ENCODE assay signal across 12 cellular contexts in genomic region chr21:46056450-46056903, GRCh38. TPM values are rescaled to one million over a fixed set of nuclear protein-coding genes. Genes with fewer than 3 reads are reported as not detected.
DNase-seq lines count a peak whose midpoint lies in the region; ATAC-seq and TF ChIP-seq lines count a peak whose summit lies in the region.
"Had no signal": no experiment of that assay in that cellular context is flagged by ENCODE, and none has a peak within 500 bp of the region (broad histone marks: within the 10 kb centered on the region; RNA-seq: fewer than 3 reads in every experiment).

No MANE protein-coding gene starts in this region.

- H3K4me3 Mint-ChIP-seq in activated naive CD8-positive, alpha-beta T cell treated with anti-CD3 and anti-CD28 coated beads for 36 hours: peak overlapping the region; percentile 4
- no peak overlapping the region for H3K4me3 Mint-ChIP-seq in natural killer cell

- WGBS in heart right ventricle, 2 donors: 39 to 44% methylated on average over 26 of the region's 26 CpGs

- intact Hi-C loops in heart right ventricle (cut with DNase I): loop anchor here in 1 of 10 donors (5.0 kb wide), 1 partner anchor 74 kb away; the partner anchor contains the start of gene COL6A1
- intact Hi-C loops in natural killer cell (cut with micrococcal nuclease): no loop called here

- H3K27me3 Mint-ChIP-seq in activated naive CD8-positive, alpha-beta T cell treated with anti-CD3 and anti-CD28 coated beads for 36 hours: peaks cover 7% of the 10 kb centered on the region
- H3K27me3 Mint-ChIP-seq in natural killer cell (ENCODE audit: low read depth in 2 of 2): peaks cover 14 to 19% of the 10 kb centered on the region in 2 donors

- peak overlapping the region; percentile 62 for H3K9ac ChIP-seq in rectal smooth muscle tissue (ENCODE audit: low read length)

- peaks cover 0 to 6% (median 0%) of the 10 kb centered on the region in 11 donors for H3K9me3 ChIP-seq in heart right ventricle

- TF ChIP-seq CTCF in AG09319 (IDR thresholded peaks at IDR 0.05; ENCODE audit: low read depth, low read length) (no peak), heart right ventricle (IDR thresholded peaks at IDR 0.05) (no peak), natural killer cell (IDR thresholded peaks at IDR 0.05) (no peak)

- H3K4me1 ChIP-seq in heart right ventricle (peaks cover 0 to 46% (median 28%) of the 10 kb centered on the region in 9 donors), rectal smooth muscle tissue (ENCODE audit: control insufficient read depth, insufficient read depth, low read length) (peaks cover 40% of the 10 kb centered on the region)

- peaks cover 5% of the 10 kb centered on the region for H3K36me3 Mint-ChIP-seq in activated naive CD8-positive, alpha-beta T cell treated with anti-CD3 and anti-CD28 coated beads for 36 hours
- no peaks in the 10 kb centered on the region for H3K36me3 Mint-ChIP-seq in natural killer cell
- H3K36me3 Mint-ChIP-seq: immature natural killer cell had no signal

- peak; percentile 69 to 89 (median 80) for ATAC-seq in heart right ventricle
- no peak for ATAC-seq in natural killer cell
- ATAC-seq in HG02973 (IDR thresholded peaks at IDR 0.05; ENCODE audit: unreplicated experiment): no peak
- ATAC-seq in GM18870 (IDR thresholded peaks at IDR 0.05; ENCODE audit: unreplicated experiment): no peak
- ATAC-seq: K562, Panc1 had no signal

- H3K4me3 ChIP-seq in heart right ventricle (peak overlapping the region in 3 of 10 donors; percentile 0 to 11 (median 7)), rectal smooth muscle tissue (ENCODE audit: low read length) (no peak overlapping the region)
- H3K4me3 ChIP-seq: K562 had no signal

- H3K27ac Mint-ChIP-seq in activated naive CD8-positive, alpha-beta T cell treated with anti-CD3 and anti-CD28 coated beads for 36 hours: peak overlapping the region; percentile 45
- H3K27ac Mint-ChIP-seq in natural killer cell: no peak overlapping the region

- DNase-seq in AG09319 (ENCODE audit: extremely low read depth, low read depth): peak; percentile 83
- DNase-seq in activated naive CD8-positive, alpha-beta T cell treated with anti-CD3 and anti-CD28 coated beads for 36 hours: peak; percentile 59
- peak; percentile 63 to 83 for DNase-seq in heart right ventricle
- no peak for DNase-seq in natural killer cell
- DNase-seq in NCI-H1092 treated with DMSO at 0.1 percent for 48 hours (lab: John Stamatoyannopoulos, UW): no peak
- DNase-seq: activated gamma-delta T cell had no signal

- H3K36me3 ChIP-seq in heart right ventricle: no peaks in the 10 kb centered on the region
- no peaks in the 10 kb centered on the region for H3K36me3 ChIP-seq in rectal smooth muscle tissue (ENCODE audit: control insufficient read depth, insufficient read depth, low read length)

- H3K27me3 ChIP-seq in heart right ventricle (peaks cover 0 to 20% (median 0%) of the 10 kb centered on the region in 7 donors), rectal smooth muscle tissue (ENCODE audit: control insufficient read depth, insufficient read depth, low read length) (no peaks in the 10 kb centered on the region)

- peak overlapping the region in 9 of 10 donors; percentile 77 to 95 (median 89) for H3K27ac ChIP-seq in heart right ventricle
- peak overlapping the region; percentile 100 for H3K27ac ChIP-seq in rectal smooth muscle tissue (ENCODE audit: low read depth, low read length)

- H3K4me1 Mint-ChIP-seq in activated naive CD8-positive, alpha-beta T cell treated with anti-CD3 and anti-CD28 coated beads for 36 hours: peaks cover 64% of the 10 kb centered on the region
- H3K4me1 Mint-ChIP-seq in natural killer cell: peaks cover 16 to 21% of the 10 kb centered on the region in 2 donors

- H3K9me3 Mint-ChIP-seq in activated naive CD8-positive, alpha-beta T cell treated with anti-CD3 and anti-CD28 coated beads for 36 hours: peaks cover 11% of the 10 kb centered on the region
- no peaks in the 10 kb centered on the region for H3K9me3 Mint-ChIP-seq in natural killer cell

RNA-seq across cellular contexts. Expression of gene COL6A2, which starts 41.4 kb away (rescaled TPM):
- total RNA-seq in activated naive CD8-positive, alpha-beta T cell treated with anti-CD3 and anti-CD28 coated beads for 36 hours: 10 to 100 TPM; 16.0 to 16.5 TPM
- 100 to 1,000 TPM in 8 of 10 donors, 10 to 100 TPM in 2; 76.6 to 370 (median 119) TPM for total RNA-seq in heart right ventricle
- polyA plus RNA-seq in heart right ventricle: 100 to 1,000 TPM; 301 to 363 TPM
- total RNA-seq in natural killer cell: 100 to 1,000 TPM in 1 of 3 donors, 10 to 100 TPM in 2; 93.9 to 110 (median 97.2) TPM

Comparison
In these comparisons a context has a peak if more than half of its experiments do, and no peak if none do; other contexts are left out.
1. DNase-seq: peak in AG09319 (single experiment), activated naive CD8-positive, alpha-beta T cell treated with anti-CD3 and anti-CD28 coated beads for 36 hours (single experiment) and heart right ventricle (2 of 2); none in natural killer cell (single experiment) and NCI-H1092 treated with DMSO at 0.1 percent for 48 hours (single experiment).
2. ATAC-seq: peak in heart right ventricle (8 of 8); none in natural killer cell (0 of 3), HG02973 (single experiment) and GM18870 (single experiment).
3. RNA of gene COL6A2, which starts 41.4 kb away (total RNA-seq): 76.6 to 370 TPM in heart right ventricle and 93.9 to 110 TPM in natural killer cell; 16.0 to 16.5 TPM in activated naive CD8-positive, alpha-beta T cell treated with anti-CD3 and anti-CD28 coated beads for 36 hours; every median in the first group is over 4 times any median in the second.